Comparison of ENCODE assay signal across 1 cellular context in genomic region chr9:137304383-137305059, GRCh38.
TF ChIP-seq lines count a peak whose summit lies in the region.

No MANE protein-coding gene starts in this region.

TF ChIP-seq in SK-N-SH, 30 proteins besides CTCF, POLR2A, EP300 and RAD21 (continued from another document):
- TF ChIP-seq POLR2AphosphoS5 (IDR thresholded peaks at IDR 0.05; ENCODE audit: low read depth, low read length) = no peak
